7 cellular contexts compared by ENCODE assay signal in genomic region chr1:78145105-78145580, GRCh38.
DNase-seq lines count a peak whose midpoint lies in the region; ATAC-seq and TF ChIP-seq lines count a peak whose summit lies in the region.

No MANE protein-coding gene starts in this region.

- no peaks in the 10 kb centered on the region for H3K36me3 ChIP-seq in cardiac muscle cell
- no peaks in the 10 kb centered on the region for H3K36me3 ChIP-seq in psoas muscle (ENCODE audit: insufficient read depth in 1 of 2, low read depth in 1 of 2)

- DNase-seq in GM04503 (ENCODE audit: low read depth) (peak; percentile 21), NCI-H82 treated with DMSO at 0.1 percent for 48 hours (lab: John Stamatoyannopoulos, UW; ENCODE audit: unreplicated experiment) (peak; percentile 54), cardiac muscle cell (ENCODE audit: low read depth in 1 of 2, low spot score in 1 of 2) (peak; percentile 76 to 87), psoas muscle (peak; percentile 36 to 57)
- peak in 1 of 2 donors; percentile 20 for DNase-seq in activated naive CD4-positive, alpha-beta T cell treated with anti-CD3 and anti-CD28 coated beads, Interleukin-2, amount 50 U/mL, for 72 hours (ENCODE audit: low spot score in 2 of 2)

- no peaks in the 10 kb centered on the region for H3K4me1 ChIP-seq in cardiac muscle cell (ENCODE audit: low read depth)
- H3K4me1 ChIP-seq in psoas muscle, result no peaks in the 10 kb centered on the region

- H3K9me3 Mint-ChIP-seq in activated naive CD4-positive, alpha-beta T cell treated with anti-CD3 and anti-CD28 coated beads, Interleukin-2, amount 50 U/mL, for 72 hours, result peaks cover 0 to 6% of the 10 kb centered on the region in 2 donors

- H3K27me3 ChIP-seq in cardiac muscle cell (no peaks in the 10 kb centered on the region), psoas muscle (ENCODE audit: insufficient read depth in 3 of 3, low read length in 2 of 3) (no peaks in the 10 kb centered on the region)

- ATAC-seq in GM21367 (IDR thresholded peaks at IDR 0.05; ENCODE audit: unreplicated experiment) (peak; percentile 69), HG03520 (IDR thresholded peaks at IDR 0.05; ENCODE audit: unreplicated experiment) (peak; percentile 71), psoas muscle (peak; percentile 62 to 90 (median 80))
- peak; percentile 58 to 74 for ATAC-seq in activated naive CD4-positive, alpha-beta T cell treated with anti-CD3 and anti-CD28 coated beads, Interleukin-2, amount 50 U/mL, for 72 hours

- H3K27ac ChIP-seq in cardiac muscle cell (no peak overlapping the region), psoas muscle (no peak overlapping the region)

- H3K36me3 Mint-ChIP-seq in activated naive CD4-positive, alpha-beta T cell treated with anti-CD3 and anti-CD28 coated beads, Interleukin-2, amount 50 U/mL, for 72 hours, result no peaks in the 10 kb centered on the region

- no peak overlapping the region for H3K27ac Mint-ChIP-seq in activated naive CD4-positive, alpha-beta T cell treated with anti-CD3 and anti-CD28 coated beads, Interleukin-2, amount 50 U/mL, for 72 hours

- intact Hi-C loops in psoas muscle (cut with DNase I), result loop anchor here (5.0 to 10.0 kb wide), 2 partner anchors 470 to 532 kb away; no protein-coding TSS in a partner anchor

- H3K9me3 ChIP-seq in cardiac muscle cell (ENCODE audit: low read depth), result no peaks in the 10 kb centered on the region
- H3K9me3 ChIP-seq in psoas muscle, result no peaks in the 10 kb centered on the region

- no peak overlapping the region for H3K4me3 ChIP-seq in cardiac muscle cell
- no peak overlapping the region for H3K4me3 ChIP-seq in psoas muscle

- peak; percentile 86 for TF ChIP-seq CTCF in cardiac muscle cell (IDR thresholded peaks at IDR 0.05; ENCODE audit: low read depth, low read length)
- peak; percentile 84 for TF ChIP-seq CTCF in psoas muscle (IDR thresholded peaks at IDR 0.05)

- WGBS in psoas muscle, 3 donors, result 7 to 9% (median 8%) methylated on average over 2 of the region's 2 CpGs
